Comparison of ENCODE assay signal across 39 cellular contexts in genomic region chr19:22140356-22140755, GRCh38. TPM values are rescaled to one million over a fixed set of nuclear protein-coding genes. Genes with fewer than 3 reads are reported as not detected.
"Had no signal": no experiment of that assay in that cellular context is flagged by ENCODE, and none has a peak within 500 bp of the region (broad histone marks: within the 10 kb centered on the region; RNA-seq: fewer than 3 reads in every experiment).

No MANE protein-coding gene starts in this region.

- H3K36me3 ChIP-seq: MG63 had no signal

- H3K9me3 ChIP-seq: MG63 had no signal

- H3K4me2 ChIP-seq: KMS-11 had no signal

- H3K9ac ChIP-seq: KMS-11 had no signal

- H3K4me3 ChIP-seq: MG63 had no signal

- DNase-seq: Karpas-422, Kasumi-1, KG1, MG63, MM.1S, MV-4-11, NCI-H1048, NCI-H1092, NCI-H1092 treated with DMSO at 0.1 percent for 48 hours, NCI-H1105, NCI-H1105 treated with DMSO at 0.1 percent for 48 hours, NCI-H1417, NCI-H1417 treated with DMSO at 0.1 percent for 48 hours, NCI-H1436, NCI-H1436 treated with DMSO at 0.1 percent for 48 hours, NCI-H146, NCI-H1694, NCI-H1694 treated with DMSO at 0.1 percent for 48 hours, NCI-H187, NCI-H187 treated with DMSO at 0.1 percent for 48 hours, NCI-H1930, NCI-H2029, NCI-H2029 treated with DMSO at 0.1 percent for 48 hours, NCI-H2081, NCI-H2081 treated with DMSO at 0.1 percent for 48 hours, NCI-H2107, NCI-H2171, NCI-H2171 treated with DMSO at 0.1 percent for 48 hours, NCI-H2227 treated with DMSO at 0.1 percent for 48 hours, NCI-H226, NCI-H345, NCI-H446, NCI-H446 treated with DMSO at 0.1 percent for 48 hours, NCI-H510A had no signal

- H3K27me3 ChIP-seq: MG63 had no signal

- H3K27ac ChIP-seq: KMS-11 had no signal

RNA-seq across cellular contexts. Expression of gene ZNF676, which starts 56.4 kb away (rescaled TPM):
- total RNA-seq: LHCN-M2, M059J, MCF 10A, NCI-H460 had no signal
